21 cellular contexts compared by ENCODE assay signal in the genomic region with DNA sequence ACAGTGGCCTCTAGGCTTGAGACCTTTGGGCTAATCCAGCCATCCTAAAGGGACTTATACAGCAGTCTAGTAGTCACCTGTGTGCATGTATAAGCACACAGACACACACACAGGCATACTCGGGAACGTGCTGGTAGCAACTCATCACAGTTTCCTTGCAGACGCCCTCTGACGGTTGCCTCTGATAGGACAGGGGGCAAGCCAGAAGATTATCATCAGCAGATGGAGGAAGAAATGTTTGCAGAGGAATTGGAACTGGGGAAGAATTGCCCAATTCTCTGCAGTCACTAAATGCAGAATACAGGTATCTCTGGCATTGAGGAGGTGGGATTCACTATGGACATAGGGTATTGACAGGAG.
DNase-seq lines count a peak whose midpoint lies in the region; ATAC-seq and TF ChIP-seq lines count a peak whose summit lies in the region.
"Had no signal": no experiment of that assay in that cellular context is flagged by ENCODE, and none has a peak within 500 bp of the region (broad histone marks: within the 10 kb centered on the region; RNA-seq: fewer than 3 reads in every experiment).

No MANE protein-coding gene starts in this region.

- no peaks in the 10 kb centered on the region for H3K9me3 Mint-ChIP-seq in neural crest cell
- H3K9me3 Mint-ChIP-seq: activated naive CD8-positive, alpha-beta T cell treated with anti-CD3 and anti-CD28 coated beads, Interleukin-2, amount 50 U/mL, for 24 hours; stimulated activated effector memory CD8-positive, alpha-beta T cell treated with anti-CD3 and anti-CD28 coated beads, Interleukin-12 subunit alpha, Interleukin-12 subunit beta, amount 100 ng/mL, for 72 hours had no signal

- H3K4me1 Mint-ChIP-seq in neural crest cell = no peaks in the 10 kb centered on the region
- H3K4me1 Mint-ChIP-seq: activated naive CD8-positive, alpha-beta T cell treated with anti-CD3 and anti-CD28 coated beads, Interleukin-2, amount 50 U/mL, for 24 hours; naive B cell; stimulated activated effector memory CD8-positive, alpha-beta T cell treated with anti-CD3 and anti-CD28 coated beads, Interleukin-12 subunit alpha, Interleukin-12 subunit beta, amount 100 ng/mL, for 72 hours had no signal

- peak; percentile 10 for DNase-seq in Jurkat, Clone E6-1 (ENCODE audit: low read depth, low spot score)
- DNase-seq in coronary artery (ENCODE audit: low spot score) (peak; percentile 11), neural crest cell (ENCODE audit: low read depth, low spot score) (no peak)
- DNase-seq in activated CD8-positive, alpha-beta memory T cell treated with anti-CD3 and anti-CD28 coated beads, Interleukin-2, amount 50 U/mL, for 48 hours = no peak
- DNase-seq: activated CD8-positive, alpha-beta T cell treated with anti-CD3 and anti-CD28 coated beads, Interleukin-2, amount 10 ng/mL, durations not matched to agents 7 days and 5 days; activated gamma-delta T cell treated with Interleukin-2 at 50 U/mL for 16 hours; activated naive CD8-positive, alpha-beta T cell treated with anti-CD3 and anti-CD28 coated beads, Interleukin-2, amount 50 U/mL, for 24 hours; heart left ventricle; naive B cell; NCI-H1092; NCI-H187; NCI-H69; T-helper 9 cell had no signal

- H3K4me3 ChIP-seq in Jurkat, Clone E6-1 (ENCODE audit: low read length) = no peak overlapping the region
- H3K4me3 ChIP-seq in coronary artery = no peak overlapping the region
- H3K4me3 ChIP-seq: heart left ventricle, vagina had no signal

- no peak overlapping the region for H3K27ac Mint-ChIP-seq in neural crest cell (ENCODE audit: unreplicated experiment)
- H3K27ac Mint-ChIP-seq: activated CD8-positive, alpha-beta T cell treated with anti-CD3 and anti-CD28 coated beads, Interleukin-2, amount 10 ng/mL, durations not matched to agents 7 days and 5 days; activated naive CD8-positive, alpha-beta T cell treated with anti-CD3 and anti-CD28 coated beads, Interleukin-2, amount 50 U/mL, for 24 hours; naive B cell; stimulated activated effector memory CD8-positive, alpha-beta T cell treated with anti-CD3 and anti-CD28 coated beads, Interleukin-12 subunit alpha, Interleukin-12 subunit beta, amount 100 ng/mL, for 72 hours had no signal

- TF ChIP-seq CTCF in GM12873 (IDR thresholded peaks at IDR 0.05; ENCODE audit: insufficient read depth, low read depth, low read length, missing control alignments) = peak; percentile 39
- TF ChIP-seq CTCF in coronary artery (IDR thresholded peaks at IDR 0.05) = no peak
- peak; percentile 28 for TF ChIP-seq CTCF in neural crest cell (conservative IDR thresholded peaks at IDR 0.05)

- ATAC-seq in GM18868 (IDR thresholded peaks at IDR 0.05; ENCODE audit: unreplicated experiment) (no peak), HG03139 (IDR thresholded peaks at IDR 0.05; ENCODE audit: unreplicated experiment) (no peak)
- ATAC-seq: activated CD8-positive, alpha-beta T cell treated with anti-CD3 and anti-CD28 coated beads, Interleukin-2, amount 10 ng/mL, durations not matched to agents 7 days and 5 days; activated naive CD8-positive, alpha-beta T cell treated with anti-CD3 and anti-CD28 coated beads, Interleukin-2, amount 50 U/mL, for 24 hours; heart left ventricle; left lobe of liver; Right ventricle myocardium inferior; stimulated activated effector memory CD8-positive, alpha-beta T cell treated with anti-CD3 and anti-CD28 coated beads, Interleukin-12 subunit alpha, Interleukin-12 subunit beta, amount 100 ng/mL, for 72 hours had no signal

- peaks cover 10% of the 10 kb centered on the region for H3K27me3 Mint-ChIP-seq in neural crest cell (ENCODE audit: low read depth)

- no peaks in the 10 kb centered on the region for H3K36me3 Mint-ChIP-seq in neural crest cell (ENCODE audit: low read depth)
- H3K36me3 Mint-ChIP-seq: naive B cell; stimulated activated effector memory CD8-positive, alpha-beta T cell treated with anti-CD3 and anti-CD28 coated beads, Interleukin-12 subunit alpha, Interleukin-12 subunit beta, amount 100 ng/mL, for 72 hours had no signal

- H3K4me3 Mint-ChIP-seq in neural crest cell = no peak overlapping the region
- H3K4me3 Mint-ChIP-seq: activated CD8-positive, alpha-beta T cell treated with anti-CD3 and anti-CD28 coated beads, Interleukin-2, amount 10 ng/mL, durations not matched to agents 7 days and 5 days; activated naive CD8-positive, alpha-beta T cell treated with anti-CD3 and anti-CD28 coated beads, Interleukin-2, amount 50 U/mL, for 24 hours; naive B cell; stimulated activated effector memory CD8-positive, alpha-beta T cell treated with anti-CD3 and anti-CD28 coated beads, Interleukin-12 subunit alpha, Interleukin-12 subunit beta, amount 100 ng/mL, for 72 hours had no signal

- no peak overlapping the region for H3K27ac ChIP-seq in coronary artery
- H3K27ac ChIP-seq: epithelial cell of prostate, heart left ventricle, vagina had no signal

Comparison
In these comparisons a context has a peak if more than half of its experiments do, and no peak if none do; other contexts are left out.
1. DNase-seq: peak in Jurkat, Clone E6-1 (single experiment) and coronary artery (single experiment); none in neural crest cell (single experiment) and activated CD8-positive, alpha-beta memory T cell treated with anti-CD3 and anti-CD28 coated beads, Interleukin-2, amount 50 U/mL, for 48 hours (single experiment).